Comparison of ENCODE assay signal across 18 cellular contexts in genomic region chr2:74536166-74536950, GRCh38. TPM values are rescaled to one million over a fixed set of nuclear protein-coding genes. Genes with fewer than 3 reads are reported as not detected.
DNase-seq lines count a peak whose midpoint lies in the region; ATAC-seq, FAIRE-seq and TF ChIP-seq lines count a peak whose summit lies in the region.
"Had no signal": no experiment of that assay in that cellular context is flagged by ENCODE, and none has a peak within 500 bp of the region (broad histone marks: within the 10 kb centered on the region; RNA-seq: fewer than 3 reads in every experiment).

No MANE protein-coding gene starts in this region.

- H3K4me3 ChIP-seq in HepG2 (replicated peaks in 1 of 3; ENCODE audit: insufficient read depth in 1 of 3, low read depth in 2 of 3, low read length in 3 of 3) = no peak overlapping the region
- no peak overlapping the region for H3K4me3 ChIP-seq in right lobe of liver
- H3K4me3 ChIP-seq in neuronal stem cell (ENCODE audit: low read length in 2 of 2) = no peak overlapping the region
- H3K4me3 ChIP-seq: A549, GM23248, SJCRH30 had no signal

- no peak for FAIRE-seq in HepG2 (lab: Jason Lieb, UNC)
- FAIRE-seq: A549, GM19239 had no signal

- H4K20me1 ChIP-seq in HepG2 (ENCODE audit: insufficient read depth, low read length) = no peaks in the 10 kb centered on the region

- no peak overlapping the region for H4K91ac ChIP-seq in neuronal stem cell (ENCODE audit: low read depth, low read length, poor library complexity)

- H3K27ac ChIP-seq in HepG2 (ENCODE audit: extremely low read length, insufficient read depth, low read length) (no peak overlapping the region), right lobe of liver (no peak overlapping the region), neuronal stem cell (replicated peaks; ENCODE audit: low read length) (no peak overlapping the region)
- H3K27ac ChIP-seq: A549, GM23248, SJCRH30 had no signal

- H3K9me3 ChIP-seq in HepG2 (ENCODE audit: low read length) (no peaks in the 10 kb centered on the region), right lobe of liver (no peaks in the 10 kb centered on the region), neuronal stem cell (replicated peaks in 1 of 2; ENCODE audit: control insufficient read depth in 2 of 2, insufficient read depth in 1 of 2, low read depth in 1 of 2, low read length in 2 of 2) (no peaks in the 10 kb centered on the region)
- H3K9me3 ChIP-seq: A549, SJCRH30 had no signal

- intact Hi-C loops in HepG2 (cut with micrococcal nuclease; ENCODE audit: unreplicated experiment) = no loop called here
- intact Hi-C loops in right lobe of liver (cut with DNase I) = no loop called here

- no peak for TF ChIP-seq RAD21 in HepG2 (CRISPR knock-in tag; IDR thresholded peaks at IDR 0.05)

- H3K4me3 Mint-ChIP-seq in activated CD8-positive, alpha-beta T cell treated with anti-CD3 and anti-CD28 coated beads, Interleukin-2, amount 10 ng/mL, durations not matched to agents 7 days and 5 days = no peak overlapping the region
- H3K4me3 Mint-ChIP-seq: CD14-positive monocyte had no signal

- in situ Hi-C loops in HepG2 (cut with HindIII; ENCODE audit: extremely low pct_ligation_motif_present, low pct_unique_long_range_greater_than_20kb) = no loop called here

- H3K79me2 ChIP-seq in HepG2 (ENCODE audit: insufficient read depth, low read length) = no peaks in the 10 kb centered on the region

- no peaks in the 10 kb centered on the region for H3K79me1 ChIP-seq in neuronal stem cell (ENCODE audit: low read depth, low read length)

- H3K23ac ChIP-seq in neuronal stem cell (ENCODE audit: low read depth, low read length, poor library complexity) = no peak overlapping the region

- WGBS in HepG2 (ENCODE audit: low lambda C conversion rate) = 51% methylated on average over 19 of the region's 23 CpGs
- 73% methylated on average over 17 of the region's 23 CpGs for WGBS in right lobe of liver (ENCODE audit: insufficient coverage, low coverage, low lambda C conversion rate, missing lambda C conversion rate)
- no CpG with 5 or more reads among the region's 23 CpGs for WGBS in neuronal stem cell (ENCODE audit: extremely low coverage in 2 of 2, insufficient read length in 2 of 2, insufficient replicate concordance in 1 of 2), 2 donors

- no peaks in the 10 kb centered on the region for H3K9me3 Mint-ChIP-seq in activated CD8-positive, alpha-beta T cell treated with anti-CD3 and anti-CD28 coated beads, Interleukin-2, amount 10 ng/mL, durations not matched to agents 7 days and 5 days (ENCODE audit: insufficient read depth)
- H3K9me3 Mint-ChIP-seq: CD14-positive monocyte had no signal

- H4K8ac ChIP-seq in neuronal stem cell (ENCODE audit: low read depth, low read length) = peak overlapping the region; percentile 21

- peak; percentile 59 for ATAC-seq in HepG2
- no peak for ATAC-seq in right lobe of liver
- ATAC-seq in activated CD8-positive, alpha-beta T cell treated with anti-CD3 and anti-CD28 coated beads, Interleukin-2, amount 10 ng/mL, durations not matched to agents 7 days and 5 days = peak; percentile 20
- no peak for ATAC-seq in GM21367 (IDR thresholded peaks at IDR 0.05; ENCODE audit: unreplicated experiment)

- no peak overlapping the region for H3K27ac Mint-ChIP-seq in activated CD8-positive, alpha-beta T cell treated with anti-CD3 and anti-CD28 coated beads, Interleukin-2, amount 10 ng/mL, durations not matched to agents 7 days and 5 days
- H3K27ac Mint-ChIP-seq: CD14-positive monocyte had no signal

- DNase-seq in HepG2 (ENCODE audit: low spot score) (no peak), right lobe of liver (no peak), neuronal stem cell (ENCODE audit: low spot score) (no peak), NCI-H526 treated with DMSO at 0.1 percent for 48 hours (lab: John Stamatoyannopoulos, UW) (no peak), NCI-H2107 treated with DMSO at 0.1 percent for 48 hours (lab: John Stamatoyannopoulos, UW; ENCODE audit: unreplicated experiment) (no peak)
- no peak for DNase-seq in activated CD8-positive, alpha-beta T cell treated with anti-CD3 and anti-CD28 coated beads, Interleukin-2, amount 10 ng/mL, durations not matched to agents 7 days and 5 days
- DNase-seq: COR-L47, NCI-H1105 treated with DMSO at 0.1 percent for 48 hours, NCI-H187 treated with DMSO at 0.1 percent for 48 hours, NCI-H2171, NCI-H82, SJCRH30 had no signal

- peaks cover 18% of the 10 kb centered on the region for H3K36me3 Mint-ChIP-seq in activated CD8-positive, alpha-beta T cell treated with anti-CD3 and anti-CD28 coated beads, Interleukin-2, amount 10 ng/mL, durations not matched to agents 7 days and 5 days (ENCODE audit: low read depth)

- peak overlapping the region; percentile 32 for H2BK5ac ChIP-seq in neuronal stem cell (ENCODE audit: low read length)

- peaks cover 29% of the 10 kb centered on the region for H3K27me3 Mint-ChIP-seq in activated CD8-positive, alpha-beta T cell treated with anti-CD3 and anti-CD28 coated beads, Interleukin-2, amount 10 ng/mL, durations not matched to agents 7 days and 5 days (ENCODE audit: low read depth)

- TF ChIP-seq POLR2A in HepG2 (IDR thresholded peaks at IDR 0.05; ENCODE audit: insufficient read depth in 1 of 2, low read depth in 2 of 2, low read length in 2 of 2) (no peak), right lobe of liver (IDR thresholded peaks at IDR 0.05) (no peak)

- H3K36me3 ChIP-seq in HepG2 (replicated peaks in 1 of 2; ENCODE audit: control insufficient read depth in 1 of 2, insufficient read depth in 2 of 2, low read length in 2 of 2) = peaks cover 7 to 12% of the 10 kb centered on the region in 2 experiments; a peak in 3 of 5 replicates
- peaks cover 0 to 9% (median 0%) of the 10 kb centered on the region in 4 donors for H3K36me3 ChIP-seq in right lobe of liver
- H3K36me3 ChIP-seq in neuronal stem cell (replicated peaks in 1 of 2; ENCODE audit: control insufficient read depth in 2 of 2, insufficient read depth in 2 of 2, low read length in 2 of 2) = peaks cover 14 to 48% of the 10 kb centered on the region in 2 donors

- 0 out of 2 replicates have a peak, but pooled peaks have one; percentile 7 for TF ChIP-seq CTCF in HepG2 (CRISPR knock-in tag; IDR thresholded peaks at IDR 0.05)
- TF ChIP-seq CTCF in right lobe of liver (IDR thresholded peaks at IDR 0.05) = no peak

- H2BK12ac ChIP-seq in neuronal stem cell (ENCODE audit: low read length) = no peak overlapping the region

- BruUV-seq in HepG2 (replicated peaks; lab: Mats Ljungman, UMichigan) = no TSS peak

- H3K4me2 ChIP-seq in HepG2 (ENCODE audit: low read depth, low read length) (no peak overlapping the region), neuronal stem cell (ENCODE audit: insufficient read depth, low read length, poor library complexity, severe bottlenecking) (no peak overlapping the region)
- H3K4me2 ChIP-seq: A549 had no signal

- TF ChIP-seq EP300 in HepG2 (IDR thresholded peaks at IDR 0.05; ENCODE audit: low read depth in 2 of 2, low read length in 2 of 2) = no peak
- TF ChIP-seq EP300 in HepG2 (CRISPR knock-in tag; IDR thresholded peaks at IDR 0.05; ENCODE audit: borderline replicate concordance) = no peak

- H3K4me1 Mint-ChIP-seq in activated CD8-positive, alpha-beta T cell treated with anti-CD3 and anti-CD28 coated beads, Interleukin-2, amount 10 ng/mL, durations not matched to agents 7 days and 5 days (ENCODE audit: low read depth) = peaks cover 34% of the 10 kb centered on the region

- H3K4ac ChIP-seq in neuronal stem cell (ENCODE audit: low read length) = no peak overlapping the region

- H3K14ac ChIP-seq in neuronal stem cell (ENCODE audit: low read length) = no peak overlapping the region

- peaks cover 4 to 33% of the 10 kb centered on the region in 2 experiments; a peak in 3 of 5 replicates for H3K27me3 ChIP-seq in HepG2 (ENCODE audit: control insufficient read depth in 1 of 2, insufficient read depth in 2 of 2, low read length in 2 of 2)
- H3K27me3 ChIP-seq in right lobe of liver = no peaks in the 10 kb centered on the region
- no peaks in the 10 kb centered on the region for H3K27me3 ChIP-seq in neuronal stem cell (ENCODE audit: control insufficient read depth in 3 of 3, insufficient read depth in 3 of 3, low read depth in 1 of 3, low read length in 3 of 3)
- H3K27me3 ChIP-seq: SJCRH30 had no signal

- H2BK15ac ChIP-seq in neuronal stem cell (ENCODE audit: low read length) = no peak overlapping the region

- no peak overlapping the region for H3K18ac ChIP-seq in neuronal stem cell (ENCODE audit: low read length)

- POLR2A ChIA-PET in HepG2 (lab: Yijun Ruan, JAX) = no interaction called here
- POLR2A ChIA-PET in activated CD8-positive, alpha-beta T cell treated with anti-CD3 and anti-CD28 coated beads, Interleukin-2, amount 10 ng/mL, durations not matched to agents 7 days and 5 days (lab: Charles Lee) = interaction anchor here (0.6 to 1.5 kb wide), 4 partner anchors 22 to 250 kb away, joined by 3 to 4 read pairs (median 3); no protein-coding TSS in a partner anchor

- H2BK120ac ChIP-seq in neuronal stem cell (ENCODE audit: low read depth, low read length) = no peak overlapping the region

- H2AK5ac ChIP-seq in neuronal stem cell (ENCODE audit: low read depth, low read length) = no peak overlapping the region

- CTCF ChIA-PET in HepG2 (lab: Yijun Ruan, JAX; ENCODE audit: low intra/inter-chr PET ratio, low total read pairs) = no interaction called here
- CTCF ChIA-PET in activated CD8-positive, alpha-beta T cell treated with anti-CD3 and anti-CD28 coated beads, Interleukin-2, amount 10 ng/mL, durations not matched to agents 7 days and 5 days (lab: Charles Lee) = no interaction called here

- H3K9ac ChIP-seq in HepG2 (ENCODE audit: insufficient read depth, low read depth, low read length) (no peak overlapping the region), neuronal stem cell (ENCODE audit: low read depth, low read length, poor library complexity) (no peak overlapping the region)
- H3K9ac ChIP-seq: GM23248 had no signal

- H2AFZ ChIP-seq in HepG2 (ENCODE audit: low read length) (no peak overlapping the region), neuronal stem cell (ENCODE audit: low read length) (no peak overlapping the region)
- H2AFZ ChIP-seq: GM23248 had no signal

- H3K4me1 ChIP-seq in HepG2 (ENCODE audit: insufficient read depth, low read length) (peaks cover 8% of the 10 kb centered on the region), right lobe of liver (no peaks in the 10 kb centered on the region), neuronal stem cell (ENCODE audit: control insufficient read depth in 2 of 2, insufficient read depth in 1 of 2, low read depth in 1 of 2, low read length in 2 of 2) (peaks cover 0 to 1% of the 10 kb centered on the region in 2 donors)
- H3K4me1 ChIP-seq: A549, SJCRH30 had no signal

RNA-seq across cellular contexts. Expression of gene HTRA2, which starts 6.6 kb away (rescaled TPM):
- total RNA-seq in HepG2 (2016; rRNA removed; fragmentation: Illumina TruSeq; extraction: Trizol) (37.0 and 47.7 TPM in 2 replicates), right lobe of liver (10 to 100 TPM; 12.3 to 20.3 (median 15.2) TPM)
- total RNA-seq in HepG2 (2016; cell fraction: cytosol; rRNA removed; fragmentation: Illumina TruSeq; extraction: Trizol; ENCODE audit: low read depth) = 13.0 and 16.0 TPM in 2 replicates
- total RNA-seq in HepG2 (2016; cell fraction: insoluble cytoplasmic fraction; rRNA removed; fragmentation: Illumina TruSeq; extraction: Trizol) = 32.1 and 51.7 TPM in 2 replicates
- total RNA-seq in HepG2 (2016; cell fraction: membrane; rRNA removed; fragmentation: Illumina TruSeq; extraction: Trizol) = 24.9 and 25.2 TPM in 2 replicates
- 34.3 and 38.8 TPM in 2 replicates for total RNA-seq in HepG2 (2016; cell fraction: nucleus; rRNA removed; fragmentation: Illumina TruSeq; extraction: Trizol)
- polyA plus RNA-seq in HepG2 (2011; rRNA removed) = 50.3 and 56.1 TPM in 2 replicates
- polyA plus RNA-seq in HepG2 (2011; cell fraction: cytosol; rRNA removed) = 53.8 and 61.4 TPM in 2 replicates
- 92.9 and 109 TPM in 2 replicates for polyA plus RNA-seq in HepG2 (2011; cell fraction: nucleus; rRNA removed)
- 40.6 and 45.3 TPM in 2 replicates for polyA plus RNA-seq in HepG2 (2012)
- polyA plus RNA-seq in HepG2 (2016; cell fraction: cytosol; fragmentation: Illumina TruSeq; extraction: Trizol; ENCODE audit: low read depth) = 12.6 and 14.4 TPM in 2 replicates
- 35.6 and 37.4 TPM in 2 replicates for polyA plus RNA-seq in HepG2 (2016; cell fraction: insoluble cytoplasmic fraction; fragmentation: Illumina TruSeq; extraction: Trizol; ENCODE audit: low read depth)
- polyA plus RNA-seq in HepG2 (2016; cell fraction: membrane; fragmentation: Illumina TruSeq; extraction: Trizol; ENCODE audit: low read depth) = 20.3 and 20.9 TPM in 2 replicates
- 59.5 and 59.8 TPM in 2 replicates for polyA plus RNA-seq in HepG2 (2016; cell fraction: nucleus; fragmentation: Illumina TruSeq; extraction: Trizol; ENCODE audit: insufficient read depth, low read depth)
- polyA minus RNA-seq in HepG2 (2011; rRNA and poly(A)+ RNA removed; ENCODE audit: low replicate concordance) = 72.4 and 106 TPM in 2 replicates
- polyA minus RNA-seq in HepG2 (2011; cell fraction: cytosol; rRNA and poly(A)+ RNA removed) = 20.8 and 28.5 TPM in 2 replicates
- polyA minus RNA-seq in HepG2 (2011; cell fraction: nucleus; rRNA and poly(A)+ RNA removed) = 35.9 and 51.6 TPM in 2 replicates
- 10 to 100 TPM; 48.0 to 49.4 TPM for total RNA-seq in activated CD8-positive, alpha-beta T cell treated with anti-CD3 and anti-CD28 coated beads, Interleukin-2, amount 10 ng/mL, durations not matched to agents 7 days and 5 days
- 24.3 TPM for polyA plus RNA-seq in neuronal stem cell (2013, experiment 1 of 2)
- polyA plus RNA-seq in neuronal stem cell (2013, experiment 2 of 2) = 25.7 TPM

RNA-seq across cellular contexts. Expression of gene AUP1, which starts 6.9 kb away (rescaled TPM):
- 67.0 and 174 TPM in 2 replicates for total RNA-seq in HepG2 (2016; rRNA removed; fragmentation: Illumina TruSeq; extraction: Trizol)
- 95.5 and 114 TPM in 2 replicates for total RNA-seq in HepG2 (2016; cell fraction: cytosol; rRNA removed; fragmentation: Illumina TruSeq; extraction: Trizol; ENCODE audit: low read depth)
- total RNA-seq in HepG2 (2016; cell fraction: insoluble cytoplasmic fraction; rRNA removed; fragmentation: Illumina TruSeq; extraction: Trizol) = 65.6 and 181 TPM in 2 replicates
- 120 and 144 TPM in 2 replicates for total RNA-seq in HepG2 (2016; cell fraction: membrane; rRNA removed; fragmentation: Illumina TruSeq; extraction: Trizol)
- total RNA-seq in HepG2 (2016; cell fraction: nucleus; rRNA removed; fragmentation: Illumina TruSeq; extraction: Trizol) = 197 and 227 TPM in 2 replicates
- polyA plus RNA-seq in HepG2 (2011; rRNA removed) = 267 and 291 TPM in 2 replicates
- polyA plus RNA-seq in HepG2 (2011; cell fraction: cytosol; rRNA removed) = 214 and 249 TPM in 2 replicates
- 1,050 and 1,263 TPM in 2 replicates for polyA plus RNA-seq in HepG2 (2011; cell fraction: nucleus; rRNA removed)
- 138 and 140 TPM in 2 replicates for polyA plus RNA-seq in HepG2 (2012)
- 118 and 134 TPM in 2 replicates for polyA plus RNA-seq in HepG2 (2016; cell fraction: cytosol; fragmentation: Illumina TruSeq; extraction: Trizol; ENCODE audit: low read depth)
- polyA plus RNA-seq in HepG2 (2016; cell fraction: insoluble cytoplasmic fraction; fragmentation: Illumina TruSeq; extraction: Trizol; ENCODE audit: low read depth) = 70.3 and 84.7 TPM in 2 replicates
- polyA plus RNA-seq in HepG2 (2016; cell fraction: membrane; fragmentation: Illumina TruSeq; extraction: Trizol; ENCODE audit: low read depth) = 127 and 139 TPM in 2 replicates
- 543 and 555 TPM in 2 replicates for polyA plus RNA-seq in HepG2 (2016; cell fraction: nucleus; fragmentation: Illumina TruSeq; extraction: Trizol; ENCODE audit: insufficient read depth, low read depth)
- polyA minus RNA-seq in HepG2 (2011; rRNA and poly(A)+ RNA removed; ENCODE audit: low replicate concordance) = 211 and 273 TPM in 2 replicates
- polyA minus RNA-seq in HepG2 (2011; cell fraction: cytosol; rRNA and poly(A)+ RNA removed) = 79.8 and 82.9 TPM in 2 replicates
- 199 and 204 TPM in 2 replicates for polyA minus RNA-seq in HepG2 (2011; cell fraction: nucleus; rRNA and poly(A)+ RNA removed)
- total RNA-seq in right lobe of liver = 100 to 1,000 TPM in 1 of 6 experiments, 10 to 100 TPM in 5; 64.6 to 109 (median 80.4) TPM
- 100 to 1,000 TPM; 119 to 123 TPM for total RNA-seq in activated CD8-positive, alpha-beta T cell treated with anti-CD3 and anti-CD28 coated beads, Interleukin-2, amount 10 ng/mL, durations not matched to agents 7 days and 5 days
- polyA plus RNA-seq in neuronal stem cell (2013, experiment 1 of 2) = 65.9 TPM
- 64.5 TPM for polyA plus RNA-seq in neuronal stem cell (2013, experiment 2 of 2)

RNA-seq across cellular contexts. Expression of gene DQX1, which starts 10.3 kb away (rescaled TPM):
- 23.9 and 27.6 TPM in 2 replicates for total RNA-seq in HepG2 (2016; rRNA removed; fragmentation: Illumina TruSeq; extraction: Trizol)
- total RNA-seq in HepG2 (2016; cell fraction: cytosol; rRNA removed; fragmentation: Illumina TruSeq; extraction: Trizol; ENCODE audit: low read depth) = 2.6 and 3.3 TPM in 2 replicates
- 22.2 and 26.8 TPM in 2 replicates for total RNA-seq in HepG2 (2016; cell fraction: insoluble cytoplasmic fraction; rRNA removed; fragmentation: Illumina TruSeq; extraction: Trizol)
- 5.5 and 6.0 TPM in 2 replicates for total RNA-seq in HepG2 (2016; cell fraction: membrane; rRNA removed; fragmentation: Illumina TruSeq; extraction: Trizol)
- 33.6 and 38.9 TPM in 2 replicates for total RNA-seq in HepG2 (2016; cell fraction: nucleus; rRNA removed; fragmentation: Illumina TruSeq; extraction: Trizol)
- polyA plus RNA-seq in HepG2 (2011; rRNA removed) = 72.9 and 89.8 TPM in 2 replicates
- 26.2 and 34.1 TPM in 2 replicates for polyA plus RNA-seq in HepG2 (2011; cell fraction: cytosol; rRNA removed)
- 328 and 444 TPM in 2 replicates for polyA plus RNA-seq in HepG2 (2011; cell fraction: nucleus; rRNA removed)
- 18.7 and 45.3 TPM in 2 replicates for polyA plus RNA-seq in HepG2 (2012)
- polyA plus RNA-seq in HepG2 (2016; cell fraction: cytosol; fragmentation: Illumina TruSeq; extraction: Trizol; ENCODE audit: low read depth) = 1.8 and 2.4 TPM in 2 replicates
- polyA plus RNA-seq in HepG2 (2016; cell fraction: insoluble cytoplasmic fraction; fragmentation: Illumina TruSeq; extraction: Trizol; ENCODE audit: low read depth) = 24.5 and 26.6 TPM in 2 replicates
- 3.1 and 3.3 TPM in 2 replicates for polyA plus RNA-seq in HepG2 (2016; cell fraction: membrane; fragmentation: Illumina TruSeq; extraction: Trizol; ENCODE audit: low read depth)
- polyA plus RNA-seq in HepG2 (2016; cell fraction: nucleus; fragmentation: Illumina TruSeq; extraction: Trizol; ENCODE audit: insufficient read depth, low read depth) = 74.4 and 79.7 TPM in 2 replicates
- polyA minus RNA-seq in HepG2 (2011; rRNA and poly(A)+ RNA removed; ENCODE audit: low replicate concordance) = 0.37 and 58.7 TPM in 2 replicates
- polyA minus RNA-seq in HepG2 (2011; cell fraction: cytosol; rRNA and poly(A)+ RNA removed) = 15.7 and 18.8 TPM in 2 replicates
- 68.4 and 72.2 TPM in 2 replicates for polyA minus RNA-seq in HepG2 (2011; cell fraction: nucleus; rRNA and poly(A)+ RNA removed)
- not detected for total RNA-seq in right lobe of liver
- total RNA-seq in activated CD8-positive, alpha-beta T cell treated with anti-CD3 and anti-CD28 coated beads, Interleukin-2, amount 10 ng/mL, durations not matched to agents 7 days and 5 days = under 1 TPM; 0.18 TPM
- polyA plus RNA-seq in neuronal stem cell (2013, experiment 1 of 2) = 0.17 TPM
- 0.18 TPM for polyA plus RNA-seq in neuronal stem cell (2013, experiment 2 of 2)
- total RNA-seq: GM23248, NCI-H460 had no signal
- polyA plus RNA-seq: CD14-positive monocyte, GM23248 had no signal

RNA-seq across cellular contexts. Expression of gene LOXL3, which starts 17.4 kb away (rescaled TPM):
- total RNA-seq in HepG2 (2016; rRNA removed; fragmentation: Illumina TruSeq; extraction: Trizol) = 0.39 and 0.55 TPM in 2 replicates
- total RNA-seq in HepG2 (2016; cell fraction: cytosol; rRNA removed; fragmentation: Illumina TruSeq; extraction: Trizol; ENCODE audit: low read depth) = not detected in 2 replicates
- total RNA-seq in HepG2 (2016; cell fraction: insoluble cytoplasmic fraction; rRNA removed; fragmentation: Illumina TruSeq; extraction: Trizol) = 0.36 and 0.82 TPM in 2 replicates
- total RNA-seq in HepG2 (2016; cell fraction: membrane; rRNA removed; fragmentation: Illumina TruSeq; extraction: Trizol) = 0.09 and 0.10 TPM in 2 replicates
- 0.60 and 0.84 TPM in 2 replicates for total RNA-seq in HepG2 (2016; cell fraction: nucleus; rRNA removed; fragmentation: Illumina TruSeq; extraction: Trizol)
- 6.5 and 7.2 TPM in 2 replicates for polyA plus RNA-seq in HepG2 (2011; rRNA removed)
- 6.0 and 6.6 TPM in 2 replicates for polyA plus RNA-seq in HepG2 (2011; cell fraction: cytosol; rRNA removed)
- polyA plus RNA-seq in HepG2 (2011; cell fraction: nucleus; rRNA removed) = 9.6 and 11.7 TPM in 2 replicates
- polyA plus RNA-seq in HepG2 (2012) = 4.3 and 13.1 TPM in 2 replicates
- 0.19 TPM in 1 of 2 replicates, not detected in the other for polyA plus RNA-seq in HepG2 (2016; cell fraction: cytosol; fragmentation: Illumina TruSeq; extraction: Trizol; ENCODE audit: low read depth)
- polyA plus RNA-seq in HepG2 (2016; cell fraction: insoluble cytoplasmic fraction; fragmentation: Illumina TruSeq; extraction: Trizol; ENCODE audit: low read depth) = 0.13 and 0.20 TPM in 2 replicates
- polyA plus RNA-seq in HepG2 (2016; cell fraction: membrane; fragmentation: Illumina TruSeq; extraction: Trizol; ENCODE audit: low read depth) = 0.07 and 0.14 TPM in 2 replicates
- polyA plus RNA-seq in HepG2 (2016; cell fraction: nucleus; fragmentation: Illumina TruSeq; extraction: Trizol; ENCODE audit: insufficient read depth, low read depth) = 1.2 and 1.6 TPM in 2 replicates
- polyA minus RNA-seq in HepG2 (2011; rRNA and poly(A)+ RNA removed; ENCODE audit: low replicate concordance) = 0.72 and 6.0 TPM in 2 replicates
- 1.9 and 5.7 TPM in 2 replicates for polyA minus RNA-seq in HepG2 (2011; cell fraction: cytosol; rRNA and poly(A)+ RNA removed)
- polyA minus RNA-seq in HepG2 (2011; cell fraction: nucleus; rRNA and poly(A)+ RNA removed) = 4.0 TPM in 2 replicates
- total RNA-seq in right lobe of liver = 1 to 10 TPM in 5 of 6 experiments, under 1 TPM in 1; 0.92 to 3.3 (median 1.8) TPM
- under 1 TPM; 0.21 to 0.23 TPM for total RNA-seq in activated CD8-positive, alpha-beta T cell treated with anti-CD3 and anti-CD28 coated beads, Interleukin-2, amount 10 ng/mL, durations not matched to agents 7 days and 5 days
- 16.9 TPM for polyA plus RNA-seq in neuronal stem cell (2013, experiment 1 of 2)
- 16.9 TPM for polyA plus RNA-seq in neuronal stem cell (2013, experiment 2 of 2)

RNA-seq across cellular contexts. Expression of gene DOK1, which starts 18.2 kb away (rescaled TPM):
- total RNA-seq in HepG2 (2016; rRNA removed; fragmentation: Illumina TruSeq; extraction: Trizol) = 0.53 and 0.66 TPM in 2 replicates
- 0.20 and 0.26 TPM in 2 replicates for total RNA-seq in HepG2 (2016; cell fraction: cytosol; rRNA removed; fragmentation: Illumina TruSeq; extraction: Trizol; ENCODE audit: low read depth)
- 0.73 and 0.74 TPM in 2 replicates for total RNA-seq in HepG2 (2016; cell fraction: insoluble cytoplasmic fraction; rRNA removed; fragmentation: Illumina TruSeq; extraction: Trizol)
- 0.46 and 0.79 TPM in 2 replicates for total RNA-seq in HepG2 (2016; cell fraction: membrane; rRNA removed; fragmentation: Illumina TruSeq; extraction: Trizol)
- 0.34 and 0.87 TPM in 2 replicates for total RNA-seq in HepG2 (2016; cell fraction: nucleus; rRNA removed; fragmentation: Illumina TruSeq; extraction: Trizol)
- polyA plus RNA-seq in HepG2 (2011; rRNA removed) = 0.74 and 0.84 TPM in 2 replicates
- polyA plus RNA-seq in HepG2 (2011; cell fraction: cytosol; rRNA removed) = 0.74 and 0.95 TPM in 2 replicates
- 0.97 and 1.7 TPM in 2 replicates for polyA plus RNA-seq in HepG2 (2011; cell fraction: nucleus; rRNA removed)
- polyA plus RNA-seq in HepG2 (2012) = 1.3 and 1.6 TPM in 2 replicates
- polyA plus RNA-seq in HepG2 (2016; cell fraction: cytosol; fragmentation: Illumina TruSeq; extraction: Trizol; ENCODE audit: low read depth) = 0.22 and 0.43 TPM in 2 replicates
- 0.35 and 0.96 TPM in 2 replicates for polyA plus RNA-seq in HepG2 (2016; cell fraction: insoluble cytoplasmic fraction; fragmentation: Illumina TruSeq; extraction: Trizol; ENCODE audit: low read depth)
- polyA plus RNA-seq in HepG2 (2016; cell fraction: membrane; fragmentation: Illumina TruSeq; extraction: Trizol; ENCODE audit: low read depth) = 0.50 and 0.79 TPM in 2 replicates
- 0.36 and 0.63 TPM in 2 replicates for polyA plus RNA-seq in HepG2 (2016; cell fraction: nucleus; fragmentation: Illumina TruSeq; extraction: Trizol; ENCODE audit: insufficient read depth, low read depth)
- 1.5 and 3.0 TPM in 2 replicates for polyA minus RNA-seq in HepG2 (2011; rRNA and poly(A)+ RNA removed; ENCODE audit: low replicate concordance)
- 0.40 and 0.62 TPM in 2 replicates for polyA minus RNA-seq in HepG2 (2011; cell fraction: cytosol; rRNA and poly(A)+ RNA removed)
- polyA minus RNA-seq in HepG2 (2011; cell fraction: nucleus; rRNA and poly(A)+ RNA removed) = 0.64 and 1.4 TPM in 2 replicates
- total RNA-seq in right lobe of liver = 1 to 10 TPM; 1.9 to 3.7 (median 3.2) TPM
- total RNA-seq in activated CD8-positive, alpha-beta T cell treated with anti-CD3 and anti-CD28 coated beads, Interleukin-2, amount 10 ng/mL, durations not matched to agents 7 days and 5 days = 10 to 100 TPM; 32.4 to 35.9 TPM
- 11.5 TPM for polyA plus RNA-seq in neuronal stem cell (2013, experiment 1 of 2)
- 11.2 TPM for polyA plus RNA-seq in neuronal stem cell (2013, experiment 2 of 2)

Comparison
In these comparisons a context has a peak if more than half of its experiments do, and no peak if none do; other contexts are left out.
1. ATAC-seq: peak in HepG2 (single experiment) and activated CD8-positive, alpha-beta T cell treated with anti-CD3 and anti-CD28 coated beads, Interleukin-2, amount 10 ng/mL, durations not matched to agents 7 days and 5 days (single experiment); none in right lobe of liver (0 of 4) and GM21367 (single experiment).